Comparison of ENCODE assay signal across 2 cellular contexts in genomic region chr1:4144349-4144971, GRCh38.
TF ChIP-seq lines count a peak whose summit lies in the region.

No MANE protein-coding gene starts in this region.

TF ChIP-seq in GM12891, 5 proteins besides CTCF, POLR2A, EP300 and RAD21:
- no peak for TF ChIP-seq TAF1 (IDR thresholded peaks at IDR 0.05; ENCODE audit: low read depth, low read length)
- no peak for TF ChIP-seq POU2F2 (IDR thresholded peaks at IDR 0.05; ENCODE audit: low read depth, low read length)
- no peak for TF ChIP-seq SPI1 (IDR thresholded peaks at IDR 0.05; ENCODE audit: low read depth, low read length)
- no peak for TF ChIP-seq POLR2AphosphoS5 (IDR thresholded peaks at IDR 0.05; ENCODE audit: low read depth, low read length)
- TF ChIP-seq PAX5 (IDR thresholded peaks at IDR 0.05; ENCODE audit: insufficient read depth, low read length, severe bottlenecking): no peak

TF ChIP-seq in endothelial cell of umbilical vein, 7 proteins besides CTCF, POLR2A, EP300 and RAD21:
- TF ChIP-seq EZH2 (IDR thresholded peaks at IDR 0.05; ENCODE audit: borderline replicate concordance, low read depth, low read length, severe bottlenecking) (no peak), MYC (IDR thresholded peaks at IDR 0.05; ENCODE audit: low read depth, low read length) (no peak), JUN (IDR thresholded peaks at IDR 0.05; ENCODE audit: borderline replicate concordance, insufficient read depth, insufficient read length, low read depth) (no peak), GATA2 (IDR thresholded peaks at IDR 0.05; ENCODE audit: insufficient read depth, insufficient read length, low read depth, low read length) (no peak), POLR2AphosphoS5 (IDR thresholded peaks at IDR 0.05; ENCODE audit: insufficient read depth, low read depth, low read length) (no peak), FOS (IDR thresholded peaks at IDR 0.05; ENCODE audit: borderline replicate concordance, insufficient read depth, low read length) (no peak), MAX (IDR thresholded peaks at IDR 0.05; ENCODE audit: insufficient read depth, insufficient read length) (no peak)
